ENCODE assay signal across 24 cellular contexts in the genomic region with DNA sequence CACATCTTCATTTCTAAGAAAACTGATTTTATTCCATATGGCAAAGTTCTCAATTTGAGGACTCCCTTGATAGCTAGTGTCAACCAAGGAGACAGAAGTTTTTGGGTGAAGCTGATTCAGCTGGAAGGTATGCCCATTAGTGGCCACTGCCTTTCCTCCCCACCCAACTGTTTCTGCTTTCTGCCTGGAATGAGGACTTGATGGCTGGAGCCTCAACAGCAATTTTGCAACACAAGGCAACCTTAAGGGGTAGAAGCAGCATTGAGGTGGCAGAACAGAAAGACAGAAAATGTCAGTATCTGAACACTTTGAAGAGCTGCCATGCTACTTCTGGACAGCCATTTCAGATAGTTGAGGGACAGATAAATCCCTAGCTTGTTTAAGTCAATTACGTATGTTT. TPM values are rescaled to one million over a fixed set of nuclear protein-coding genes. Genes with fewer than 3 reads are reported as not detected.
"Had no signal": no experiment of that assay in that cellular context is flagged by ENCODE, and none has a peak within 500 bp of the region (broad histone marks: within the 10 kb centered on the region; RNA-seq: fewer than 3 reads in every experiment).

No MANE protein-coding gene starts in this region.

- H3K9me3 Mint-ChIP-seq: dendritic cell treated with granulocyte-macrophage colony-stimulating factor and Interleukin-4, amounts not matched to agents 40 ng/mL and 50 ng/mL, for 4 days; natural killer cell; stimulated activated effector memory CD8-positive, alpha-beta T cell treated with anti-CD3 and anti-CD28 coated beads, Interleukin-12 subunit alpha, Interleukin-12 subunit beta, amount 100 ng/mL, for 72 hours had no signal

- H3K4me2 ChIP-seq: smooth muscle cell had no signal

- H3K4me1 ChIP-seq: colonic mucosa, esophagus squamous epithelium, gastrocnemius medialis, lower lobe of right lung, pancreas had no signal

- DNase-seq: effector memory CD4-positive, alpha-beta T cell; erythroblast; esophagus squamous epithelium; gastrocnemius medialis; lower lobe of right lung; natural killer cell; occipital lobe; retina; stimulated activated CD4-positive, alpha-beta T cell treated with anti-CD3 and anti-CD28 coated beads, Interleukin-2, amount 100 ng/mL, for 24 hours; stimulated activated CD4-positive, alpha-beta T cell treated with anti-CD3 and anti-CD28 coated beads, Interleukin-4, amount 100 ng/mL, for 24 hours; stimulated activated naive CD4-positive, alpha-beta T cell treated with Interleukin-2 at 50 U/mL for 16 hours; thyroid gland; trophoblast cell had no signal

- H3K27me3 ChIP-seq: colonic mucosa, gastrocnemius medialis, pancreas, thyroid gland, vagina had no signal

- H3K27me3 Mint-ChIP-seq: dendritic cell treated with granulocyte-macrophage colony-stimulating factor and Interleukin-4, amounts not matched to agents 40 ng/mL and 50 ng/mL, for 4 days had no signal

- H3K36me3 Mint-ChIP-seq: natural killer cell; stimulated activated effector memory CD8-positive, alpha-beta T cell treated with anti-CD3 and anti-CD28 coated beads, Interleukin-12 subunit alpha, Interleukin-12 subunit beta, amount 100 ng/mL, for 72 hours had no signal

- H3K4me3 ChIP-seq: colonic mucosa, esophagus squamous epithelium, gastrocnemius medialis, lower lobe of right lung, pancreas, smooth muscle cell, stomach, thyroid gland, vagina had no signal

- H3K4me1 Mint-ChIP-seq: stimulated activated effector memory CD8-positive, alpha-beta T cell treated with anti-CD3 and anti-CD28 coated beads, Interleukin-12 subunit alpha, Interleukin-12 subunit beta, amount 100 ng/mL, for 72 hours had no signal

- H3K9me3 ChIP-seq: colonic mucosa, esophagus squamous epithelium, gastrocnemius medialis, lower lobe of right lung, pancreas, thyroid gland, vagina had no signal

- H3K27ac ChIP-seq: colonic mucosa, esophagus squamous epithelium, gastrocnemius medialis, lower lobe of right lung, pancreas, stomach, thyroid gland, vagina had no signal

- H3K27ac Mint-ChIP-seq: dendritic cell treated with granulocyte-macrophage colony-stimulating factor and Interleukin-4, amounts not matched to agents 40 ng/mL and 50 ng/mL, for 4 days; natural killer cell; stimulated activated effector memory CD8-positive, alpha-beta T cell treated with anti-CD3 and anti-CD28 coated beads, Interleukin-12 subunit alpha, Interleukin-12 subunit beta, amount 100 ng/mL, for 72 hours had no signal

- H3K36me3 ChIP-seq: colonic mucosa, esophagus squamous epithelium, gastrocnemius medialis, lower lobe of right lung, pancreas, stomach, thyroid gland, vagina had no signal

- ATAC-seq: gastrocnemius medialis; left ventricle myocardium superior; lower lobe of right lung; pancreas; sciatic nerve; stimulated activated effector memory CD8-positive, alpha-beta T cell treated with anti-CD3 and anti-CD28 coated beads, Interleukin-12 subunit alpha, Interleukin-12 subunit beta, amount 100 ng/mL, for 72 hours had no signal

- H3K4me3 Mint-ChIP-seq: dendritic cell treated with granulocyte-macrophage colony-stimulating factor and Interleukin-4, amounts not matched to agents 40 ng/mL and 50 ng/mL, for 4 days; natural killer cell; stimulated activated effector memory CD8-positive, alpha-beta T cell treated with anti-CD3 and anti-CD28 coated beads, Interleukin-12 subunit alpha, Interleukin-12 subunit beta, amount 100 ng/mL, for 72 hours had no signal

RNA-seq across cellular contexts. Expression of a gene that starts 47.0 kb away (rescaled TPM):
- polyA plus RNA-seq: keratinocyte, neural cell had no signal
